In the genomic region with DNA sequence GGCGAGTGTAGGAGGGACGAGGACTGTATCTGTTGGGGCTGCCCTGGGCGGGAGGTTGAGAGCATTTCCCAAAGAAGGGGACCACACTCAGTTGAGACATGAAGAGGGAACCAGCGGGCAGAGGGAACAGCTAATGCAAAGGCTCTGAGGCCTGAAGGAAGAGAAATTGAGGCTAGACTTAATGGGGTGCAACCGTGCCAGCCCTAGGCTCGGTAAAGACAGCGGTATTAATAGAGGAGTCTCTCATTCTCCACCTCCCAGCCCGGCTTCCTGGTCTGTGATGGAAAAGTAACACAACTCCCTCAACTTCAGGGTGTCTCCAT, we compare ENCODE assay signal across 9 cellular contexts. TPM values are rescaled to one million over a fixed set of nuclear protein-coding genes. Genes with fewer than 3 reads are reported as not detected.
A peak's percentile ranks its signal among the peaks of the same experiment; 100 is the strongest.
DNase-seq lines count a peak whose midpoint lies in the region; FAIRE-seq and TF ChIP-seq lines count a peak whose summit lies in the region.
"Had no signal": no experiment of that assay in that cellular context is flagged by ENCODE, and none has a peak within 500 bp of the region (broad histone marks: within the 10 kb centered on the region; RNA-seq: fewer than 3 reads in every experiment).

No MANE protein-coding gene starts in this region.

- TF ChIP-seq CTCF in A673 (conservative IDR thresholded peaks at IDR 0.05; ENCODE audit: low read depth, low read length) (no peak), HFFc6 (IDR thresholded peaks at IDR 0.05) (no peak), brain (conservative IDR thresholded peaks at IDR 0.05) (no peak)

- H3K4me1 ChIP-seq in A673 (ENCODE audit: insufficient read depth, low read length, poor library complexity, severe bottlenecking) (peaks cover 15% of the 10 kb centered on the region), muscle layer of colon (ENCODE audit: insufficient read depth, low read length) (peaks cover 23% of the 10 kb centered on the region)

- H3K36me3 Mint-ChIP-seq in HFFc6 (ENCODE audit: low read depth) (no peaks in the 10 kb centered on the region), brain (peaks cover 14% of the 10 kb centered on the region)

- H3K4me3 Mint-ChIP-seq in HFFc6: peak overlapping the region; percentile 98
- H3K4me3 Mint-ChIP-seq in brain: peak overlapping the region; percentile 78 to 92 (median 90)

- H3K9ac ChIP-seq in muscle layer of colon (ENCODE audit: low read length): peak overlapping the region; percentile 24

- H3K9me3 Mint-ChIP-seq in HFFc6: no peaks in the 10 kb centered on the region
- peaks cover 0 to 4% (median 0%) of the 10 kb centered on the region in 5 experiments for H3K9me3 Mint-ChIP-seq in brain

- intact Hi-C loops in A673 (cut with micrococcal nuclease; ENCODE audit: unreplicated experiment): no loop called here

- H3K27ac Mint-ChIP-seq in HFFc6 (peak overlapping the region; percentile 97), brain (peak overlapping the region in 4 of 5 experiments; percentile 27 to 79 (median 52))

- DNase-seq in A673 (ENCODE audit: low spot score) (no peak), HFFc6 (no peak), HT-29 (ENCODE audit: low spot score) (no peak), GM12891 (ENCODE audit: insufficient read length, low spot score) (no peak), cerebellar cortex (ENCODE audit: low spot score) (no peak), NCI-H69 (lab: John Stamatoyannopoulos, UW) (no peak)

- TF ChIP-seq POLR2A in GM12891 (IDR thresholded peaks at IDR 0.05; ENCODE audit: low read depth, low read length): no peak

- H3K27me3 Mint-ChIP-seq in HFFc6 (ENCODE audit: insufficient read depth): peaks cover 10% of the 10 kb centered on the region
- H3K27me3 Mint-ChIP-seq in brain: peaks cover 4% of the 10 kb centered on the region

- H3K36me3 ChIP-seq in A673 (ENCODE audit: insufficient read depth, low read length, poor library complexity, severe bottlenecking) (peaks cover 12% of the 10 kb centered on the region), muscle layer of colon (ENCODE audit: insufficient read depth, low read length) (peaks cover 16% of the 10 kb centered on the region)

- H3K4me3 ChIP-seq in A673 (ENCODE audit: low read depth, low read length, poor library complexity, severe bottlenecking): peak overlapping the region; percentile 65
- H3K4me3 ChIP-seq in muscle layer of colon (ENCODE audit: low read depth in 1 of 2, low read length in 2 of 2): peak overlapping the region in 1 of 2 donors; percentile 75

- peaks cover 18% of the 10 kb centered on the region for H3K4me1 Mint-ChIP-seq in HFFc6 (ENCODE audit: low read depth)
- peaks cover 27% of the 10 kb centered on the region for H3K4me1 Mint-ChIP-seq in brain

- H3K9me3 ChIP-seq in A673 (ENCODE audit: low read depth, low read length, poor library complexity, severe bottlenecking): no peaks in the 10 kb centered on the region
- H3K9me3 ChIP-seq in muscle layer of colon (ENCODE audit: low read length): no peaks in the 10 kb centered on the region

- POLR2A ChIA-PET in A673 (lab: Charles Lee; ENCODE audit: low non-redundant PET): interaction anchor here (0.7 kb wide), 1 partner anchor 909 kb away, joined by 3 read pairs; no protein-coding TSS in a partner anchor

- CTCF ChIA-PET in A673 (lab: Charles Lee): interaction anchor here (1.5 kb wide), 1 partner anchor 85 kb away, joined by 12 read pairs; no protein-coding TSS in a partner anchor

- FAIRE-seq in GM12891 (lab: Jason Lieb, UNC): no peak
- FAIRE-seq: islet of Langerhans had no signal

- H3K27ac ChIP-seq in A673 (ENCODE audit: low read depth, low read length, poor library complexity, severe bottlenecking) (peak overlapping the region; percentile 73), muscle layer of colon (ENCODE audit: low read depth, low read length) (peak overlapping the region; percentile 85)

- H3K27me3 ChIP-seq in A673 (replicated peaks; ENCODE audit: insufficient read depth, low read depth, low read length, poor library complexity): no peaks in the 10 kb centered on the region
- H3K27me3 ChIP-seq in muscle layer of colon (ENCODE audit: control insufficient read depth in 1 of 2, insufficient read depth in 2 of 2, low read length in 2 of 2): no peaks in the 10 kb centered on the region

- TSS peak; percentile 45 for BruUV-seq in A673 (replicated peaks; lab: Mats Ljungman, UMichigan)

TF ChIP-seq in GM12891, 5 proteins besides CTCF, POLR2A, EP300 and RAD21:
- TF ChIP-seq POU2F2 (IDR thresholded peaks at IDR 0.05; ENCODE audit: low read depth, low read length): no peak
- no peak for TF ChIP-seq SPI1 (IDR thresholded peaks at IDR 0.05; ENCODE audit: low read depth, low read length)
- no peak for TF ChIP-seq PAX5 (IDR thresholded peaks at IDR 0.05; ENCODE audit: insufficient read depth, low read length, severe bottlenecking)
- no peak for TF ChIP-seq POLR2AphosphoS5 (IDR thresholded peaks at IDR 0.05; ENCODE audit: low read depth, low read length)
- no peak for TF ChIP-seq TAF1 (IDR thresholded peaks at IDR 0.05; ENCODE audit: low read depth, low read length)

RNA-seq across cellular contexts. Expression of gene MPV17L2, which starts 1.2 kb away (rescaled TPM):
- 20.2 and 21.3 TPM in 2 replicates for total RNA-seq in A673 (2021)
- total RNA-seq in HFFc6 (2021; fragmentation: NEBNext Ultra II Directional; extraction: Animal tissue kit (Norgen Biotek cat#: 25700)): 10 to 100 TPM in 5 of 6 experiments, 1 to 10 TPM in 1; 9.7 to 14.9 (median 13.1) TPM
- 19.0 TPM for polyA plus RNA-seq in brain (ENCODE audit: insufficient read depth, low read depth, low replicate concordance)
- 42.3 and 54.3 TPM in 2 replicates for total RNA-seq in HT-29 (2014; rRNA removed; shearing (Covaris generic))
- polyA plus RNA-seq in GM12891 (2012; ENCODE audit: low read depth, missing spikeins): 10.6 TPM

RNA-seq across cellular contexts. Expression of gene RAB3A, which starts 9.7 kb away (rescaled TPM):
- total RNA-seq in A673 (2021): 2.9 and 4.2 TPM in 2 replicates
- 1 to 10 TPM; 6.1 to 9.0 (median 7.3) TPM for total RNA-seq in HFFc6 (2021; fragmentation: NEBNext Ultra II Directional; extraction: Animal tissue kit (Norgen Biotek cat#: 25700))
- 184 TPM for polyA plus RNA-seq in brain (ENCODE audit: insufficient read depth, low read depth, low replicate concordance)
- total RNA-seq in HT-29 (2014; rRNA removed; shearing (Covaris generic)): 1.2 and 2.7 TPM in 2 replicates
- 1.0 TPM for polyA plus RNA-seq in GM12891 (2012; ENCODE audit: low read depth, missing spikeins)

RNA-seq across cellular contexts. Expression of gene IFI30, which starts 20.6 kb away (rescaled TPM):
- not detected in 2 replicates for total RNA-seq in A673 (2021)
- 1 to 10 TPM; 4.9 to 9.0 (median 6.0) TPM for total RNA-seq in HFFc6 (2021; fragmentation: NEBNext Ultra II Directional; extraction: Animal tissue kit (Norgen Biotek cat#: 25700))
- 55.7 TPM for polyA plus RNA-seq in brain (ENCODE audit: insufficient read depth, low read depth, low replicate concordance)
- total RNA-seq in HT-29 (2014; rRNA removed; shearing (Covaris generic)): 58.9 and 74.6 TPM in 2 replicates
- 201 TPM for polyA plus RNA-seq in GM12891 (2012; ENCODE audit: low read depth, missing spikeins)

RNA-seq across cellular contexts. Expression of gene PDE4C, which starts 32.1 kb away (rescaled TPM):
- total RNA-seq in A673 (2021): not detected in 2 replicates
- total RNA-seq in HFFc6 (2021; fragmentation: NEBNext Ultra II Directional; extraction: Animal tissue kit (Norgen Biotek cat#: 25700)): under 1 TPM in 1 of 6 experiments, not detected in 5; 0.14 TPM
- polyA plus RNA-seq in brain (ENCODE audit: insufficient read depth, low read depth, low replicate concordance): 0.25 TPM
- 3.4 TPM in 1 of 2 replicates, not detected in the other for total RNA-seq in HT-29 (2014; rRNA removed; shearing (Covaris generic))
- polyA plus RNA-seq in GM12891 (2012; ENCODE audit: low read depth, missing spikeins): 0.17 TPM

RNA-seq across cellular contexts. Expression of gene PIK3R2, which starts 41.2 kb away (rescaled TPM):
- 38.1 and 41.9 TPM in 2 replicates for total RNA-seq in A673 (2021)
- total RNA-seq in HFFc6 (2021; fragmentation: NEBNext Ultra II Directional; extraction: Animal tissue kit (Norgen Biotek cat#: 25700)): 10 to 100 TPM; 51.9 to 66.1 (median 56.0) TPM
- polyA plus RNA-seq in brain (ENCODE audit: insufficient read depth, low read depth, low replicate concordance): 30.0 TPM
- total RNA-seq in HT-29 (2014; rRNA removed; shearing (Covaris generic)): 26.4 and 37.7 TPM in 2 replicates
- 6.7 TPM for polyA plus RNA-seq in GM12891 (2012; ENCODE audit: low read depth, missing spikeins)
